In the genomic region with DNA sequence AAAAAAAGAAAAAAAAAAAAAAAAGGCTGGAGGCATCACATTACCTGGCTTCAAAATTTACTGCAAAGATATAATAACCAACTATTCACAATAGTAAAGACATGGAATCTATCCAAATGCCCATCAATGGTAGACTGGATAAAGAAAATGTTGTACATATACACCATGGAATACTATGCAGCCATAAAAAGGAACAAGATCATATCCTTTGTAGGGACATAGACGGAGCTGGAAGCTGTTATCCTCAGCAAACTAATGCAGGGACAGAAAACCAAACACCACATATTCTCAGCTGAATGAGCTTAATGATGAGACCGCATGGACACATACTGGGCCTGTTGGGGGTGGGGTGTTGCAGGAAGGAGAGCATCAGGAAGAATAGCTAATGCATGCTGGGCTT, we compare ENCODE assay signal across 23 cellular contexts.
"Had no signal": no experiment of that assay in that cellular context is flagged by ENCODE, and none has a peak within 500 bp of the region (broad histone marks: within the 10 kb centered on the region; RNA-seq: fewer than 3 reads in every experiment).

No MANE protein-coding gene starts in this region.

- H3K4me3 ChIP-seq: coronary artery, gastroesophageal sphincter, heart left ventricle, left ventricle myocardium inferior, neural progenitor cell, right atrium auricular region had no signal

- H3K27me3 ChIP-seq: neural progenitor cell had no signal

- H3K27me3 Mint-ChIP-seq: progenitor cell of endocrine pancreas had no signal

- H3K27ac Mint-ChIP-seq: activated naive CD4-positive, alpha-beta T cell treated with anti-CD3 and anti-CD28 coated beads, Interleukin-2, amount 50 U/mL, for 72 hours; activated T-cell treated with anti-CD3 and anti-CD28 coated beads, Interleukin-2, amount 50 U/mL, for 72 hours; brain; neural progenitor cell; progenitor cell of endocrine pancreas had no signal

- H3K4me3 Mint-ChIP-seq: activated T-cell treated with anti-CD3 and anti-CD28 coated beads, Interleukin-2, amount 50 U/mL, for 72 hours; brain; neural progenitor cell had no signal

- ATAC-seq: activated naive CD4-positive, alpha-beta T cell treated with anti-CD3 and anti-CD28 coated beads, Interleukin-2, amount 50 U/mL, for 72 hours; activated T-cell treated with anti-CD3 and anti-CD28 coated beads, Interleukin-2, amount 50 U/mL, for 72 hours; esophagus mucosa; gastroesophageal sphincter; heart left ventricle had no signal

- H3K27ac ChIP-seq: gastroesophageal sphincter, left ventricle myocardium inferior, neural progenitor cell, right atrium auricular region, VCaP had no signal

- DNase-seq: activated CD4-positive, alpha-beta T cell treated with anti-CD3 and anti-CD28 coated beads for 1 hour; activated CD4-positive, alpha-beta T cell treated with anti-CD3 and anti-CD28 coated beads, Interleukin-2, amount 50 U/mL, for 48 hours; activated CD8-positive, alpha-beta memory T cell treated with anti-CD3 and anti-CD28 coated beads, Interleukin-2, amount 50 U/mL, for 48 hours; activated effector memory CD4-positive, alpha-beta T cell treated with anti-CD3 and anti-CD28 coated beads, Interleukin-2, amount 50 U/mL, for 16 hours; activated T-cell treated with anti-CD3 and anti-CD28 coated beads, Interleukin-2, amount 50 U/mL, for 72 hours; central memory CD4-positive, alpha-beta T cell; effector CD4-positive, alpha-beta T cell; heart left ventricle; left ventricle myocardium inferior; mammary epithelial cell; stimulated activated CD4-positive, alpha-beta T cell treated with anti-CD3 and anti-CD28 coated beads, Interleukin-12 subunit alpha, Interleukin-12 subunit beta, amount 100 ng/mL, for 4 hours; stimulated activated CD4-positive, alpha-beta T cell treated with anti-CD3 and anti-CD28 coated beads, Interleukin-1b, Interleukin-23, amount 100 ng/mL, for 48 hours; stimulated activated CD8-positive, alpha-beta memory T cell treated with anti-CD3 and anti-CD28 coated beads, Interleukin-4, amount 100 ng/mL, for 48 hours; stimulated activated naive CD4-positive, alpha-beta T cell had no signal

- H3K36me3 Mint-ChIP-seq: brain had no signal

- H3K36me3 ChIP-seq: gastroesophageal sphincter, heart left ventricle, left ventricle myocardium inferior, neural progenitor cell, right atrium auricular region had no signal

- H3K4me2 ChIP-seq: neural progenitor cell had no signal
